20 cellular contexts compared by ENCODE assay signal in the genomic region with DNA sequence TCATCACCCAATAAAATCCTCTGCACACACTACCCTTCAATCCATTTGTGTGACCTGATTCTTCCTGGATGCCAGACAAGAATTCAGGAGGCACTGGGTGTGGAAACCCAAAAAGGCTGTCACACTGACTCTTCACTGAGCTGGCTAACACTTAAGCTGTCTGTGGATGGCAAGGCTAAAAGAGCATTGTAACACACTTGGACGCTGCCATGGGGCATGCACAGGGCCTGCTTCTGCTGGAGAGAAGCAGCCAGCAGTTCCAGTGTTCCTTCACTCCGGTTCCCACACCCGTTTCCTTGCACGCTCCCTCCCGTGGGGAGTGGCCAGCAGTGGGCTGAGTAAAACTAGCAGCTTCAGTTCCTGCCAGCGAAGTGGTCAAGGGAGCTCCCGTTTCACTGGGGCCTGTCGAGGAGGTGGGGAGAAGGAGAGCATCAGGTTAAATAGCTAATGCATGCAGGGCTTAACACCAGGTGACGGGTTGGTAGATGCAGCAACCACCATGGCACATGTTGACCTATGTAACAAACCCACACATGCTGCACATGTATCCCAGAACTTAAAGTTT.
DNase-seq lines count a peak whose midpoint lies in the region; ATAC-seq, FAIRE-seq and TF ChIP-seq lines count a peak whose summit lies in the region.
"Had no signal": no experiment of that assay in that cellular context is flagged by ENCODE, and none has a peak within 500 bp of the region (broad histone marks: within the 10 kb centered on the region; RNA-seq: fewer than 3 reads in every experiment).

No MANE protein-coding gene starts in this region.

- H3K4me3 Mint-ChIP-seq in CD14-positive monocyte (no peak overlapping the region), progenitor cell of endocrine pancreas (ENCODE audit: low read depth) (no peak overlapping the region)
- H3K4me3 Mint-ChIP-seq: B cell; CD4-positive, alpha-beta memory T cell had no signal

- no peaks in the 10 kb centered on the region for H3K9me1 ChIP-seq in K562 (ENCODE audit: control insufficient read depth, insufficient read depth, low read length)

- CTCF ChIA-PET in K562 (lab: Yijun Ruan, JAX; ENCODE audit: low intra/inter-chr PET ratio), result no interaction called here

- H4K20me1 ChIP-seq in K562 (replicated peaks; ENCODE audit: control insufficient read depth, insufficient read depth, low read length), result no peaks in the 10 kb centered on the region

- H3K36me3 Mint-ChIP-seq in CD14-positive monocyte, result no peaks in the 10 kb centered on the region
- peaks cover 2% of the 10 kb centered on the region for H3K36me3 Mint-ChIP-seq in progenitor cell of endocrine pancreas (ENCODE audit: insufficient read depth)
- H3K36me3 Mint-ChIP-seq: CD4-positive, alpha-beta memory T cell had no signal

- no peak overlapping the region for H3K27ac Mint-ChIP-seq in CD14-positive monocyte
- H3K27ac Mint-ChIP-seq in progenitor cell of endocrine pancreas, result peak overlapping the region; percentile 79
- H3K27ac Mint-ChIP-seq: B cell had no signal

- H3K36me3 ChIP-seq in K562 (ENCODE audit: control insufficient read depth, insufficient read depth, low read length) (no peaks in the 10 kb centered on the region), vagina (no peaks in the 10 kb centered on the region)

- DNase-seq in CD14-positive monocyte (ENCODE audit: low spot score) (peak; percentile 42), G401 (ENCODE audit: low spot score) (peak; percentile 17), K562 (ENCODE audit: extremely low read depth in 1 of 4, low spot score in 3 of 4) (peak in 1 of 4 experiments; percentile 10), progenitor cell of endocrine pancreas (ENCODE audit: low spot score, unreplicated experiment) (no peak), superior temporal gyrus (ENCODE audit: extremely low spot score) (no peak), vagina (ENCODE audit: extremely low spot score in 2 of 2) (no peak)
- DNase-seq: C1 segment of cervical spinal cord; CD4-positive, alpha-beta memory T cell; DMS79; EL; GDM1 had no signal

- H3K4me1 Mint-ChIP-seq in CD14-positive monocyte (no peaks in the 10 kb centered on the region), progenitor cell of endocrine pancreas (ENCODE audit: low read depth) (peaks cover 12% of the 10 kb centered on the region)
- H3K4me1 Mint-ChIP-seq: B cell; CD4-positive, alpha-beta memory T cell had no signal

- ATAC-seq in K562, result peak; percentile 55
- no peak for ATAC-seq in HG03280 (IDR thresholded peaks at IDR 0.05; ENCODE audit: unreplicated experiment)
- ATAC-seq in GM21390 (IDR thresholded peaks at IDR 0.05; ENCODE audit: unreplicated experiment), result no peak
- ATAC-seq: HCT116, HepG2 had no signal

- WGBS in K562 (ENCODE audit: insufficient coverage, low coverage, missing lambda C conversion rate), result 24% methylated on average over 9 of the region's 9 CpGs

- POLR2A ChIA-PET in K562 (lab: Yijun Ruan, JAX), result interaction anchor here (0.7 to 1.0 kb wide), 2 partner anchors 10 to 237 kb away, joined by 3 read pairs; no protein-coding TSS in a partner anchor

- H3K4me3 ChIP-seq in K562, result no peak overlapping the region
- no peak overlapping the region for H3K4me3 ChIP-seq in vagina

- TF ChIP-seq CTCF in CD14-positive monocyte (IDR thresholded peaks at IDR 0.05) (no peak), K562 (IDR thresholded peaks at IDR 0.05 in 2 of 3, conservative IDR thresholded peaks at IDR 0.05 in 1 of 3; ENCODE audit: insufficient read depth in 2 of 3, low read depth in 1 of 3, low read length in 3 of 3) (no peak), progenitor cell of endocrine pancreas (IDR thresholded peaks at IDR 0.05; ENCODE audit: unreplicated experiment) (no peak), vagina (IDR thresholded peaks at IDR 0.05) (no peak)

- in situ Hi-C loops in G401 (cut with HindIII; ENCODE audit: low sequenced_read_pairs) (no loop called here), K562 (cut with MboI) (no loop called here)

- TF ChIP-seq POLR2A in K562 (conservative IDR thresholded peaks at IDR 0.05), result no peak
- no peak for TF ChIP-seq POLR2A in vagina (IDR thresholded peaks at IDR 0.05)

- H3K79me2 ChIP-seq in K562 (ENCODE audit: control insufficient read depth, insufficient read depth, low read length), result no peaks in the 10 kb centered on the region

- no peaks in the 10 kb centered on the region for H3K27me3 ChIP-seq in K562 (ENCODE audit: control insufficient read depth in 2 of 2, insufficient read depth in 2 of 2, low read length in 2 of 2)
- H3K27me3 ChIP-seq in vagina, result no peaks in the 10 kb centered on the region

- TF ChIP-seq RAD21 in K562 (CRISPR knock-in tag; conservative IDR thresholded peaks at IDR 0.05 in 1 of 2, IDR thresholded peaks at IDR 0.05 in 1 of 2), result no peak

- peaks cover 0 to 7% (median 5%) of the 10 kb centered on the region in 7 donors for H3K9me3 Mint-ChIP-seq in CD14-positive monocyte
- H3K9me3 Mint-ChIP-seq in progenitor cell of endocrine pancreas (ENCODE audit: low read depth), result peaks cover 12% of the 10 kb centered on the region

- no peak overlapping the region for H3K9ac ChIP-seq in K562 (ENCODE audit: insufficient read depth in 1 of 2, low read depth in 2 of 2, low read length in 2 of 2)

- no peaks in the 10 kb centered on the region for H3K9me3 ChIP-seq in K562 (replicated peaks; ENCODE audit: control insufficient read depth, insufficient read depth, low read depth, low read length)
- H3K9me3 ChIP-seq in vagina, result no peaks in the 10 kb centered on the region

- no peak for TF ChIP-seq EP300 in K562 (IDR thresholded peaks at IDR 0.05; ENCODE audit: low read length)

- no peak overlapping the region; the same call in 1 of the 2 replicates for H2AFZ ChIP-seq in K562 (ENCODE audit: low read depth, low read length)

- H3K27me3 Mint-ChIP-seq in CD14-positive monocyte (ENCODE audit: low read depth in 3 of 3) (no peaks in the 10 kb centered on the region), progenitor cell of endocrine pancreas (no peaks in the 10 kb centered on the region)
- H3K27me3 Mint-ChIP-seq: B cell; CD4-positive, alpha-beta memory T cell had no signal

- FAIRE-seq in K562 (lab: Jason Lieb, UNC), result no peak
- FAIRE-seq: A204.1, GM19239, H54, HepG2, HTR-8/SVneo had no signal

- intact Hi-C loops in CD14-positive monocyte (cut with micrococcal nuclease), result no loop called here
- intact Hi-C loops in K562 (cut with micrococcal nuclease), result no loop called here
- intact Hi-C loops in vagina (cut with DNase I), result no loop called here

- no peak overlapping the region for H3K27ac ChIP-seq in K562 (ENCODE audit: extremely low read depth, low read depth, low read length)
- no peak overlapping the region for H3K27ac ChIP-seq in vagina

- H3K4me1 ChIP-seq in K562 (replicated peaks in 1 of 2; ENCODE audit: control insufficient read depth in 2 of 2, insufficient read depth in 2 of 2, low read length in 2 of 2) (no peaks in the 10 kb centered on the region; a peak in 1 of 5 replicates), vagina (no peaks in the 10 kb centered on the region)

- BruUV-seq in K562 (replicated peaks; lab: Mats Ljungman, UMichigan), result no TSS peak

- H3K4me2 ChIP-seq in K562 (ENCODE audit: insufficient read depth, low read length), result no peak overlapping the region

TF ChIP-seq in K562, 482 proteins besides CTCF, POLR2A, EP300 and RAD21 (continues in another document):
- TF ChIP-seq, protein P1, sequence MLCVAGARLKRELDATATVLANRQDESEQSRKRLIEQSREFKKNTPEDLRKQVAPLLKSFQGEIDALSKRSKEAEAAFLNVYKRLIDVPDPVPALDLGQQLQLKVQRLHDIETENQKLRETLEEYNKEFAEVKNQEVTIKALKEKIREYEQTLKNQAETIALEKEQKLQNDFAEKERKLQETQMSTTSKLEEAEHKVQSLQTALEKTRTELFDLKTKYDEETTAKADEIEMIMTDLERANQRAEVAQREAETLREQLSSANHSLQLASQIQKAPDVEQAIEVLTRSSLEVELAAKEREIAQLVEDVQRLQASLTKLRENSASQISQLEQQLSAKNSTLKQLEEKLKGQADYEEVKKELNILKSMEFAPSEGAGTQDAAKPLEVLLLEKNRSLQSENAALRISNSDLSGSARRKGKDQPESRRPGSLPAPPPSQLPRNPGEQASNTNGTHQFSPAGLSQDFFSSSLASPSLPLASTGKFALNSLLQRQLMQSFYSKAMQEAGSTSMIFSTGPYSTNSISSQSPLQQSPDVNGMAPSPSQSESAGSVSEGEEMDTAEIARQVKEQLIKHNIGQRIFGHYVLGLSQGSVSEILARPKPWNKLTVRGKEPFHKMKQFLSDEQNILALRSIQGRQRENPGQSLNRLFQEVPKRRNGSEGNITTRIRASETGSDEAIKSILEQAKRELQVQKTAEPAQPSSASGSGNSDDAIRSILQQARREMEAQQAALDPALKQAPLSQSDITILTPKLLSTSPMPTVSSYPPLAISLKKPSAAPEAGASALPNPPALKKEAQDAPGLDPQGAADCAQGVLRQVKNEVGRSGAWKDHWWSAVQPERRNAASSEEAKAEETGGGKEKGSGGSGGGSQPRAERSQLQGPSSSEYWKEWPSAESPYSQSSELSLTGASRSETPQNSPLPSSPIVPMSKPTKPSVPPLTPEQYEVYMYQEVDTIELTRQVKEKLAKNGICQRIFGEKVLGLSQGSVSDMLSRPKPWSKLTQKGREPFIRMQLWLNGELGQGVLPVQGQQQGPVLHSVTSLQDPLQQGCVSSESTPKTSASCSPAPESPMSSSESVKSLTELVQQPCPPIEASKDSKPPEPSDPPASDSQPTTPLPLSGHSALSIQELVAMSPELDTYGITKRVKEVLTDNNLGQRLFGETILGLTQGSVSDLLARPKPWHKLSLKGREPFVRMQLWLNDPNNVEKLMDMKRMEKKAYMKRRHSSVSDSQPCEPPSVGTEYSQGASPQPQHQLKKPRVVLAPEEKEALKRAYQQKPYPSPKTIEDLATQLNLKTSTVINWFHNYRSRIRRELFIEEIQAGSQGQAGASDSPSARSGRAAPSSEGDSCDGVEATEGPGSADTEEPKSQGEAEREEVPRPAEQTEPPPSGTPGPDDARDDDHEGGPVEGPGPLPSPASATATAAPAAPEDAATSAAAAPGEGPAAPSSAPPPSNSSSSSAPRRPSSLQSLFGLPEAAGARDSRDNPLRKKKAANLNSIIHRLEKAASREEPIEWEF (CRISPR knock-in tag; IDR thresholded peaks at IDR 0.05), result no peak
- TF ChIP-seq ZSCAN29 (IDR thresholded peaks at IDR 0.05), result no peak
- TF ChIP-seq NR2C2 (CRISPR knock-in tag; IDR thresholded peaks at IDR 0.05), result no peak
- TF ChIP-seq NR2C2 (tag; IDR thresholded peaks at IDR 0.05), result no peak
- TF ChIP-seq NCOA2 (IDR thresholded peaks at IDR 0.05; ENCODE audit: partially characterized antibody in 2 of 2), result no peak
- no peak for TF ChIP-seq ZFP30 (CRISPR knock-in tag; IDR thresholded peaks at IDR 0.05; ENCODE audit: borderline replicate concordance)
- TF ChIP-seq FOXJ2 (tag; IDR thresholded peaks at IDR 0.05), result no peak
- no peak for TF ChIP-seq ZNF253 (CRISPR knock-in tag; conservative IDR thresholded peaks at IDR 0.05)
- TF ChIP-seq SAP30 (IDR thresholded peaks at IDR 0.05; ENCODE audit: borderline replicate concordance, insufficient read depth, low read depth, low read length, poor library complexity, severe bottlenecking), result no peak
- TF ChIP-seq MTF1 (CRISPR knock-in tag; IDR thresholded peaks at IDR 0.05; ENCODE audit: borderline replicate concordance), result no peak
- TF ChIP-seq NCOA4 (IDR thresholded peaks at IDR 0.05; ENCODE audit: partially characterized antibody), result no peak

Comparison
In these comparisons a context has a peak if more than half of its experiments do, and no peak if none do; other contexts are left out.
1. DNase-seq: peak in CD14-positive monocyte (single experiment) and G401 (single experiment); none in progenitor cell of endocrine pancreas (single experiment), superior temporal gyrus (single experiment) and vagina (0 of 2).